ENCODE assay signal across 8 cellular contexts in genomic region chr5:66979738-66980137, GRCh38.
"Had no signal": no experiment of that assay in that cellular context is flagged by ENCODE, and none has a peak within 500 bp of the region (broad histone marks: within the 10 kb centered on the region; RNA-seq: fewer than 3 reads in every experiment).

No MANE protein-coding gene starts in this region.

- ATAC-seq: GM12878 had no signal

- FAIRE-seq: G401.6, GM12878, GM12891, GM12892, GM18507, GM19239 had no signal

- H3K4me3 ChIP-seq: GM12878 had no signal

- DNase-seq: GDM1, GF-D8 had no signal
